23 cellular contexts compared by ENCODE assay signal in the genomic region with DNA sequence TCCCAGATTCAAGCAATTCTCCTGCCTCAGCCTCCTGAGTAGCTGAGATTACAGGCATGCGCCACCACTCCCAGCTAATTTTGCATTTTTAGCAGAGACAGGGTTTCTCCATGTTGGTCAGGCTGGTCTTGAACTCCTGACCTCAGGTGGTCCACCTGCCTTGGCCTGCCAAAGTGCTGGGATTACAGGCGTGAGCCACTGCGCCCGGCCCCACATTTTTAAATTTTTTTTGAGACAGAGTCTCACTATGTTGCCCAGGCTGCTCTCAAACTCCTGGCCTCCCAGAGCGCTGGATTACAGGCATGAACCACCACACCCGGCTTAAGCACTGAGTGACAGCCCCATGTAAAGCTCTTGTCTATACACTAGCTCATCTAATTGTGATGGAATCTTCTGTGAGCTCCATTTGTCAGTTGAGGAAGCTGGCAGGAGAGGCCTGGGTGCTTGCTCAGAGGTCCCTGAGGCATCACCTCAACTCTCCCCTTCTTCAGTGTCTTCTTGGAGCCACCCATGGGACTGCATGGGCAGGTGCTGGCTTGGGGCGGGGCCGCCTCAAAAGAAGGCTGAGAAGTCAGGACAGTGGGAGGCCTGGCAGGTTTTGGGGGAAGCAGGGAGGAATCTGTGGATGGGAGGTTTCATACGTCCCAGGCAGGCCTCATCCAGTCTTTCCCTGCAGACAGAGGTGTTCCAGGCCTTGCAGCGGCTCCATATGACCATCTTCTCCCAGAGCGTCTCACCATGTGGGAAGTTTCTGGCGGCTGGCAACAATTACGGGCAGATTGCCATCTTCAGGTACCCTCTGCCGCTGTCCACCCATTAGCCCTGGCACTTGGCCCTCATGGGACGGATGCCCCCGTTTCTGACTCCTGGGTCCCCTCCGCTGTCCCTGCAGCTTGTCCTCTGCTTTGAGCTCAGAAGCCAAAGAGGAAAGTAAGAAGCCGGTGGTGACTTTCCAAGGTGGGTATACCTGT. TPM values are rescaled to one million over a fixed set of nuclear protein-coding genes. Genes with fewer than 3 reads are reported as not detected.
A peak's percentile ranks its signal among the peaks of the same experiment; 100 is the strongest.
DNase-seq lines count a peak whose midpoint lies in the region; ATAC-seq and TF ChIP-seq lines count a peak whose summit lies in the region.
"Had no signal": no experiment of that assay in that cellular context is flagged by ENCODE, and none has a peak within 500 bp of the region (broad histone marks: within the 10 kb centered on the region; RNA-seq: fewer than 3 reads in every experiment).

No MANE protein-coding gene starts in this region.

- 90 to 91% methylated on average over 17 to 18 of the region's 18 CpGs for WGBS in lower leg skin, 2 donors
- 95 to 96% methylated on average over 17 to 18 of the region's 18 CpGs for WGBS in upper lobe of left lung, 2 donors

- peaks cover 11% of the 10 kb centered on the region for H3K27me3 Mint-ChIP-seq in activated T-cell treated with anti-CD3 and anti-CD28 coated beads, Interleukin-2, amount 50 U/mL, for 4 hours (ENCODE audit: low read depth)
- H3K27me3 Mint-ChIP-seq in brain: peaks cover 24% of the 10 kb centered on the region
- peaks cover 5% of the 10 kb centered on the region for H3K27me3 Mint-ChIP-seq in progenitor cell of endocrine pancreas
- peaks cover 11% of the 10 kb centered on the region for H3K27me3 Mint-ChIP-seq in nephron progenitor cell (ENCODE audit: low read depth, poor library complexity)

- H3K36me3 ChIP-seq in upper lobe of left lung: peaks cover 3 to 23% (median 20%) of the 10 kb centered on the region in 4 donors

- intact Hi-C loops in lower leg skin (cut with DNase I; ENCODE audit: low total_unique reads): no loop called here

- TF ChIP-seq POLR2A in NB4 (IDR thresholded peaks at IDR 0.05; ENCODE audit: extremely low read depth, insufficient read length): no peak
- no peak for TF ChIP-seq POLR2A in lower leg skin (IDR thresholded peaks at IDR 0.05)
- TF ChIP-seq POLR2A in upper lobe of left lung (IDR thresholded peaks at IDR 0.05): no peak

- H3K36me3 Mint-ChIP-seq in activated T-cell treated with anti-CD3 and anti-CD28 coated beads, Interleukin-2, amount 50 U/mL, for 4 hours (ENCODE audit: insufficient read depth): peaks cover 13% of the 10 kb centered on the region
- peaks cover 9% of the 10 kb centered on the region for H3K36me3 Mint-ChIP-seq in brain
- H3K36me3 Mint-ChIP-seq in progenitor cell of endocrine pancreas (ENCODE audit: insufficient read depth): peaks cover 8% of the 10 kb centered on the region
- H3K36me3 Mint-ChIP-seq in nephron progenitor cell (ENCODE audit: low read depth): peaks cover 23% of the 10 kb centered on the region

- TF ChIP-seq EP300 in upper lobe of left lung (IDR thresholded peaks at IDR 0.05): no peak

- no peaks in the 10 kb centered on the region for H3K9me3 ChIP-seq in upper lobe of left lung

- no peak for ATAC-seq in activated T-cell treated with anti-CD3 and anti-CD28 coated beads, Interleukin-2, amount 50 U/mL, for 4 hours
- no peak for ATAC-seq in upper lobe of left lung (ENCODE audit: low FRiP score in 2 of 2)
- ATAC-seq: activated naive CD4-positive, alpha-beta T cell treated with anti-CD3 and anti-CD28 coated beads, Interleukin-2, amount 50 U/mL, for 72 hours; right cardiac atrium; stimulated activated naive B cell treated with anti-CD40 and anti-IgM and Interleukin-4, amounts not matched to agents 10 μg/mL and 1 μg/mL and 100 μg/mL, for 72 hours had no signal

- DNase-seq in activated T-cell treated with anti-CD3 and anti-CD28 coated beads, Interleukin-2, amount 50 U/mL, for 4 hours: no peak
- DNase-seq in activated T-cell treated with anti-CD3 and anti-CD28 coated beads, Interleukin-2, amount 50 U/mL, for 1 hour: no peak
- DNase-seq in NB4 (ENCODE audit: low read depth) (no peak), progenitor cell of endocrine pancreas (ENCODE audit: low spot score, unreplicated experiment) (no peak), lower leg skin (ENCODE audit: low spot score in 2 of 2) (no peak), upper lobe of left lung (no peak), nephron progenitor cell (no peak)
- DNase-seq: ACHN; activated CD8-positive, alpha-beta memory T cell treated with anti-CD3 and anti-CD28 coated beads, Interleukin-2, amount 50 U/mL, for 48 hours; brain microvascular endothelial cell; GM23248; mesendoderm; NCI-H2081; NCI-H510A; SHP77; stimulated activated naive B cell treated with anti-CD40 and anti-IgM and Interleukin-4, amounts not matched to agents 10 μg/mL and 1 μg/mL and 100 μg/mL, for 72 hours; trophoblast cell had no signal

- peaks cover 0 to 12% (median 5%) of the 10 kb centered on the region in 4 donors for H3K27me3 ChIP-seq in upper lobe of left lung

- peak overlapping the region; percentile 37 for H3K4me3 Mint-ChIP-seq in activated T-cell treated with anti-CD3 and anti-CD28 coated beads, Interleukin-2, amount 50 U/mL, for 4 hours
- H3K4me3 Mint-ChIP-seq in brain (peak overlapping the region in 4 of 5 experiments; percentile 28 to 88 (median 49)), progenitor cell of endocrine pancreas (ENCODE audit: low read depth) (peak overlapping the region; percentile 26), nephron progenitor cell (no peak overlapping the region)

- H3K4me1 ChIP-seq in upper lobe of left lung: peaks cover 39 to 75% (median 59%) of the 10 kb centered on the region in 4 donors

- H3K4me3 ChIP-seq in NB4 (ENCODE audit: low read depth, low read length): peak overlapping the region; percentile 71
- no peak overlapping the region for H3K4me3 ChIP-seq in lower leg skin (ENCODE audit: low read depth, poor library complexity, severe bottlenecking)
- H3K4me3 ChIP-seq in upper lobe of left lung: no peak overlapping the region

- no peaks in the 10 kb centered on the region for H3K9me3 Mint-ChIP-seq in activated T-cell treated with anti-CD3 and anti-CD28 coated beads, Interleukin-2, amount 50 U/mL, for 4 hours
- H3K9me3 Mint-ChIP-seq in brain (peaks cover 0 to 3% (median 0%) of the 10 kb centered on the region in 5 experiments), progenitor cell of endocrine pancreas (ENCODE audit: low read depth) (no peaks in the 10 kb centered on the region), nephron progenitor cell (no peaks in the 10 kb centered on the region)
- H3K9me3 Mint-ChIP-seq: activated naive CD4-positive, alpha-beta T cell treated with anti-CD3 and anti-CD28 coated beads, Interleukin-2, amount 50 U/mL, for 72 hours; dendritic cell treated with granulocyte-macrophage colony-stimulating factor and Interleukin-4, amounts not matched to agents 40 ng/mL and 50 ng/mL, for 4 days; stimulated activated naive B cell treated with anti-CD40 and anti-IgM and Interleukin-4, amounts not matched to agents 10 μg/mL and 1 μg/mL and 100 μg/mL, for 72 hours; T-helper 1 cell treated with Interleukin-12 subunit alpha and Interleukin-12 subunit beta and Interleukin-4 antibody, amounts not matched to agents 30 μg/mL and 1 μg/mL, for 36 hours had no signal

- H3K27ac ChIP-seq in upper lobe of left lung: no peak overlapping the region
- H3K27ac ChIP-seq: brain microvascular endothelial cell had no signal

- H3K4me1 Mint-ChIP-seq in activated T-cell treated with anti-CD3 and anti-CD28 coated beads, Interleukin-2, amount 50 U/mL, for 4 hours (ENCODE audit: low read depth): peaks cover 50% of the 10 kb centered on the region
- H3K4me1 Mint-ChIP-seq in brain (peaks cover 37% of the 10 kb centered on the region), progenitor cell of endocrine pancreas (ENCODE audit: low read depth) (peaks cover 25% of the 10 kb centered on the region), nephron progenitor cell (peaks cover 38% of the 10 kb centered on the region)

- TF ChIP-seq CTCF in NB4 (IDR thresholded peaks at IDR 0.05; ENCODE audit: low read depth, low read length) (no peak), brain (conservative IDR thresholded peaks at IDR 0.05) (no peak), progenitor cell of endocrine pancreas (IDR thresholded peaks at IDR 0.05; ENCODE audit: unreplicated experiment) (no peak), lower leg skin (IDR thresholded peaks at IDR 0.05) (no peak), upper lobe of left lung (IDR thresholded peaks at IDR 0.05) (no peak), nephron progenitor cell (IDR thresholded peaks at IDR 0.05) (no peak)

- H3K27ac Mint-ChIP-seq in brain (no peak overlapping the region), progenitor cell of endocrine pancreas (no peak overlapping the region), nephron progenitor cell (no peak overlapping the region)

RNA-seq across cellular contexts. Expression of a gene that starts 1.5 kb away (rescaled TPM):
- 10 to 100 TPM; 70.4 to 86.3 (median 71.7) TPM for total RNA-seq in activated T-cell treated with anti-CD3 and anti-CD28 coated beads, Interleukin-2, amount 50 U/mL, for 4 hours
- 45.0 TPM for polyA plus RNA-seq in brain (ENCODE audit: insufficient read depth, low read depth, low replicate concordance)
- total RNA-seq in progenitor cell of endocrine pancreas: 44.1 and 47.4 TPM in 2 replicates
- 10 to 100 TPM; 13.2 to 22.1 (median 20.1) TPM for total RNA-seq in lower leg skin
- 10 to 100 TPM; 18.5 to 40.8 (median 33.1) TPM for total RNA-seq in upper lobe of left lung

RNA-seq across cellular contexts. Expression of a gene that starts 1.6 kb away (rescaled TPM):
- 10 to 100 TPM; 32.7 to 36.9 (median 33.9) TPM for total RNA-seq in activated T-cell treated with anti-CD3 and anti-CD28 coated beads, Interleukin-2, amount 50 U/mL, for 4 hours
- 314 TPM for polyA plus RNA-seq in brain (ENCODE audit: insufficient read depth, low read depth, low replicate concordance)
- total RNA-seq in progenitor cell of endocrine pancreas (22.4 and 25.3 TPM in 2 replicates), lower leg skin (10 to 100 TPM; 27.5 to 41.5 (median 31.9) TPM), upper lobe of left lung (10 to 100 TPM; 28.3 to 85.1 (median 42.2) TPM)

RNA-seq across cellular contexts. Expression of a gene that starts 5.1 kb away (rescaled TPM):
- 1 to 10 TPM; 4.2 to 6.9 (median 5.1) TPM for total RNA-seq in activated T-cell treated with anti-CD3 and anti-CD28 coated beads, Interleukin-2, amount 50 U/mL, for 4 hours
- polyA plus RNA-seq in brain (ENCODE audit: insufficient read depth, low read depth, low replicate concordance): 14.8 TPM
- total RNA-seq in progenitor cell of endocrine pancreas (44.3 and 57.4 TPM in 2 replicates), lower leg skin (10 to 100 TPM; 11.7 to 60.0 (median 23.6) TPM), upper lobe of left lung (100 to 1,000 TPM in 1 of 6 donors, 10 to 100 TPM in 5; 37.7 to 431 (median 76.5) TPM)

RNA-seq across cellular contexts. Expression of a gene that starts 7.3 kb away (rescaled TPM):
- total RNA-seq in activated T-cell treated with anti-CD3 and anti-CD28 coated beads, Interleukin-2, amount 50 U/mL, for 4 hours: under 1 TPM; 0.18 to 0.30 (median 0.22) TPM
- 0.31 TPM for polyA plus RNA-seq in brain (ENCODE audit: insufficient read depth, low read depth, low replicate concordance)
- total RNA-seq in progenitor cell of endocrine pancreas (563 and 578 TPM in 2 replicates), lower leg skin (not detected), upper lobe of left lung (1 to 10 TPM in 1 of 6 donors, under 1 TPM in 2, not detected in 3; 0.30 to 1.9 (median 0.72) TPM)
- total RNA-seq: activated naive CD4-positive, alpha-beta T cell treated with anti-CD3 and anti-CD28 coated beads, Interleukin-2, amount 50 U/mL, for 72 hours; GM23248; right cardiac atrium had no signal
- polyA plus RNA-seq: right cardiac atrium had no signal

RNA-seq across cellular contexts. Expression of a gene that starts 11.4 kb away (rescaled TPM):
- total RNA-seq in activated T-cell treated with anti-CD3 and anti-CD28 coated beads, Interleukin-2, amount 50 U/mL, for 4 hours: under 1 TPM in 1 of 3 donors, not detected in 2; 0.05 TPM
- polyA plus RNA-seq in brain (ENCODE audit: insufficient read depth, low read depth, low replicate concordance): 0.24 TPM
- total RNA-seq in progenitor cell of endocrine pancreas (10.4 and 11.7 TPM in 2 replicates), lower leg skin (100 to 1,000 TPM in 3 of 4 donors, 10 to 100 TPM in 1; 87.2 to 115 (median 106) TPM), upper lobe of left lung (10 to 100 TPM; 18.5 to 98.5 (median 35.0) TPM)
- total RNA-seq: frontal cortex, right cardiac atrium had no signal
- polyA plus RNA-seq: right cardiac atrium had no signal
